8 cellular contexts compared by ENCODE assay signal in genomic region chr12:95820096-95820703, GRCh38. TPM values are rescaled to one million over a fixed set of nuclear protein-coding genes. Genes with fewer than 3 reads are reported as not detected.
DNase-seq lines count a peak whose midpoint lies in the region; ATAC-seq and TF ChIP-seq lines count a peak whose summit lies in the region.

No MANE protein-coding gene starts in this region.

- H3K9me3 ChIP-seq in thoracic aorta, result no peaks in the 10 kb centered on the region

- H3K4me3 ChIP-seq in thoracic aorta, result no peak overlapping the region

- TF ChIP-seq CTCF in LNCAP (IDR thresholded peaks at IDR 0.05) (peak; percentile 76), thoracic aorta (IDR thresholded peaks at IDR 0.05) (peak; percentile 48)

- ATAC-seq in thoracic aorta (ENCODE audit: insufficient number of reproducible peaks, low FRiP score, low read depth), result no peak

- no peaks in the 10 kb centered on the region for H3K27me3 ChIP-seq in thoracic aorta (replicated peaks; ENCODE audit: insufficient read depth)

- no peaks in the 10 kb centered on the region for H3K36me3 ChIP-seq in thoracic aorta

- DNase-seq in COR-L47 (lab: John Stamatoyannopoulos, UW) (peak; percentile 61), SHP77 treated with DMSO at 0.1 percent for 48 hours (lab: John Stamatoyannopoulos, UW) (peak; percentile 4), globus pallidus (ENCODE audit: low spot score) (peak; percentile 45), thoracic aorta (ENCODE audit: low spot score) (no peak), GF-D8 (lab: John Stamatoyannopoulos, UW) (no peak)
- no peak for DNase-seq in stimulated activated CD4-positive, alpha-beta T cell treated with anti-CD3 and anti-CD28 coated beads, Interleukin-1b, Interleukin-23, amount 100 ng/mL, for 48 hours
- no peak for DNase-seq in activated naive CD4-positive, alpha-beta T cell treated with Interleukin-2 at 50 U/mL for 16 hours

- H3K4me1 ChIP-seq in thoracic aorta (ENCODE audit: control insufficient read depth in 1 of 2, low read depth in 2 of 2), result no peaks in the 10 kb centered on the region

- no peak overlapping the region for H3K27ac ChIP-seq in thoracic aorta

RNA-seq across cellular contexts. Expression of gene NTN4, which starts 29.6 kb away (rescaled TPM):
- total RNA-seq in thoracic aorta, result 10 to 100 TPM; 72.3 to 79.2 TPM

RNA-seq across cellular contexts. Expression of gene SNRPF, which starts 38.6 kb away (rescaled TPM):
- 1 to 10 TPM; 6.5 to 9.1 TPM for total RNA-seq in thoracic aorta

Comparison
In these comparisons a context has a peak if more than half of its experiments do, and no peak if none do; other contexts are left out.
1. DNase-seq: peak in COR-L47 (single experiment), SHP77 treated with DMSO at 0.1 percent for 48 hours (single experiment) and globus pallidus (single experiment); none in thoracic aorta (single experiment), GF-D8 (single experiment), stimulated activated CD4-positive, alpha-beta T cell treated with anti-CD3 and anti-CD28 coated beads, Interleukin-1b, Interleukin-23, amount 100 ng/mL, for 48 hours (single experiment) and activated naive CD4-positive, alpha-beta T cell treated with Interleukin-2 at 50 U/mL for 16 hours (single experiment).